Comparison of ENCODE assay signal across 1 cellular context in the genomic region with DNA sequence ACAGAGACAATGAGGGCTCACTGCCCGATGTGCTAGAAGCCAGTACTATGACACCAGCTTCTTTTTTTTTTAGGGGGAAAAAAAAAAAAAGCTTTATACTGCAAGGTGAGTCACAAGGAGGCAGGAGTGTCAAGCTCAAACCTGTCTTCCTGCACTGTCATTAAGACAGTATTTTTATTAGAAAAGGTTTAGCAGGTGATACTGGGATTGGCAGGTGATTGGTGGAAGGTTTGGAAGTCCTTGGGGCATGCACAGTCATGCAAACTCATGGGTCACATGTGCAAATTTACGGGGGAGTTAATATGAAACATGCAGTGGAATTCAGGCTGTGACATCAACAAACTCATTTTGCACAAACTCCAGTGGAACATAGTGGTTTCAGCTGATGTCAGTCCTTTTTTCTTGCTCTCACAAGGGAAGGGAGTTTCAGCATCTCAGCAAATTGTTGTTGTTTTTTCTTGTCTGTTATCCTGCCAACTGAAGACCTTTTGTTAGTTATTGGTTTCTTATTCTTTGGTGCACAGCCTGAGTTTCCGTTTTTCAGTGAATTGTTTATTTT.
TF ChIP-seq lines count a peak whose summit lies in the region.

No MANE protein-coding gene starts in this region.

TF ChIP-seq in GM23338, 12 proteins besides CTCF, POLR2A, EP300 and RAD21 (continued from another document):
- TF ChIP-seq ZNF114 (CRISPR knock-in tag; IDR thresholded peaks at IDR 0.05) = no peak
- TF ChIP-seq, protein P1, sequence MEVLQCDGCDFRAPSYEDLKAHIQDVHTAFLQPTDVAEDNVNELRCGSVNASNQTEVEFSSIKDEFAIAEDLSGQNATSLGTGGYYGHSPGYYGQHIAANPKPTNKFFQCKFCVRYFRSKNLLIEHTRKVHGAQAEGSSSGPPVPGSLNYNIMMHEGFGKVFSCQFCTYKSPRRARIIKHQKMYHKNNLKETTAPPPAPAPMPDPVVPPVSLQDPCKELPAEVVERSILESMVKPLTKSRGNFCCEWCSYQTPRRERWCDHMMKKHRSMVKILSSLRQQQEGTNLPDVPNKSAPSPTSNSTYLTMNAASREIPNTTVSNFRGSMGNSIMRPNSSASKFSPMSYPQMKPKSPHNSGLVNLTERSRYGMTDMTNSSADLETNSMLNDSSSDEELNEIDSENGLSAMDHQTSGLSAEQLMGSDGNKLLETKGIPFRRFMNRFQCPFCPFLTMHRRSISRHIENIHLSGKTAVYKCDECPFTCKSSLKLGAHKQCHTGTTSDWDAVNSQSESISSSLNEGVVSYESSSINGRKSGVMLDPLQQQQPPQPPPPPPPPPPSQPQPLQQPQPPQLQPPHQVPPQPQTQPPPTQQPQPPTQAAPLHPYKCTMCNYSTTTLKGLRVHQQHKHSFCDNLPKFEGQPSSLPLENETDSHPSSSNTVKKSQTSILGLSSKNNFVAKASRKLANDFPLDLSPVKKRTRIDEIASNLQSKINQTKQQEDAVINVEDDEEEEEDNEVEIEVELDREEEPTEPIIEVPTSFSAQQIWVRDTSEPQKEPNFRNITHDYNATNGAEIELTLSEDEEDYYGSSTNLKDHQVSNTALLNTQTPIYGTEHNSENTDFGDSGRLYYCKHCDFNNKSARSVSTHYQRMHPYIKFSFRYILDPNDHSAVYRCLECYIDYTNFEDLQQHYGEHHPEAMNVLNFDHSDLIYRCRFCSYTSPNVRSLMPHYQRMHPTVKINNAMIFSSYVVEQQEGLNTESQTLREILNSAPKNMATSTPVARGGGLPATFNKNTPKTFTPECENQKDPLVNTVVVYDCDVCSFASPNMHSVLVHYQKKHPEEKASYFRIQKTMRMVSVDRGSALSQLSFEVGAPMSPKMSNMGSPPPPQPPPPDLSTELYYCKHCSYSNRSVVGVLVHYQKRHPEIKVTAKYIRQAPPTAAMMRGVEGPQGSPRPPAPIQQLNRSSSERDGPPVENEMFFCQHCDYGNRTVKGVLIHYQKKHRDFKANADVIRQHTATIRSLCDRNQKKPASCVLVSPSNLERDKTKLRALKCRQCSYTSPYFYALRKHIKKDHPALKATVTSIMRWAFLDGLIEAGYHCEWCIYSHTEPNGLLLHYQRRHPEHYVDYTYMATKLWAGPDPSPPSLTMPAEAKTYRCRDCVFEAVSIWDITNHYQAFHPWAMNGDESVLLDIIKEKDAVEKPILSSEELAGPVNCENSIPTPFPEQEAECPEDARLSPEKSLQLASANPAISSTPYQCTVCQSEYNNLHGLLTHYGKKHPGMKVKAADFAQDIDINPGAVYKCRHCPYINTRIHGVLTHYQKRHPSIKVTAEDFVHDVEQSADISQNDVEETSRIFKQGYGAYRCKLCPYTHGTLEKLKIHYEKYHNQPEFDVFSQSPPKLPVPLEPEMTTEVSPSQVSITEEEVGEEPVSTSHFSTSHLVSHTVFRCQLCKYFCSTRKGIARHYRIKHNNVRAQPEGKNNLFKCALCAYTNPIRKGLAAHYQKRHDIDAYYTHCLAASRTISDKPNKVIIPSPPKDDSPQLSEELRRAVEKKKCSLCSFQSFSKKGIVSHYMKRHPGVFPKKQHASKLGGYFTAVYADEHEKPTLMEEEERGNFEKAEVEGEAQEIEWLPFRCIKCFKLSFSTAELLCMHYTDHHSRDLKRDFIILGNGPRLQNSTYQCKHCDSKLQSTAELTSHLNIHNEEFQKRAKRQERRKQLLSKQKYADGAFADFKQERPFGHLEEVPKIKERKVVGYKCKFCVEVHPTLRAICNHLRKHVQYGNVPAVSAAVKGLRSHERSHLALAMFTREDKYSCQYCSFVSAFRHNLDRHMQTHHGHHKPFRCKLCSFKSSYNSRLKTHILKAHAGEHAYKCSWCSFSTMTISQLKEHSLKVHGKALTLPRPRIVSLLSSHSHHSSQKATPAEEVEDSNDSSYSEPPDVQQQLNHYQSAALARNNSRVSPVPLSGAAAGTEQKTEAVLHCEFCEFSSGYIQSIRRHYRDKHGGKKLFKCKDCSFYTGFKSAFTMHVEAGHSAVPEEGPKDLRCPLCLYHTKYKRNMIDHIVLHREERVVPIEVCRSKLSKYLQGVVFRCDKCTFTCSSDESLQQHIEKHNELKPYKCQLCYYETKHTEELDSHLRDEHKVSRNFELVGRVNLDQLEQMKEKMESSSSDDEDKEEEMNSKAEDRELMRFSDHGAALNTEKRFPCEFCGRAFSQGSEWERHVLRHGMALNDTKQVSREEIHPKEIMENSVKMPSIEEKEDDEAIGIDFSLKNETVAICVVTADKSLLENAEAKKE (CRISPR knock-in tag; IDR thresholded peaks at IDR 0.05) = no peak
- no peak for TF ChIP-seq CREB1 (CRISPR knock-in tag; IDR thresholded peaks at IDR 0.05; ENCODE audit: low read depth)
